Comparison of ENCODE assay signal across 8 cellular contexts in the genomic region with DNA sequence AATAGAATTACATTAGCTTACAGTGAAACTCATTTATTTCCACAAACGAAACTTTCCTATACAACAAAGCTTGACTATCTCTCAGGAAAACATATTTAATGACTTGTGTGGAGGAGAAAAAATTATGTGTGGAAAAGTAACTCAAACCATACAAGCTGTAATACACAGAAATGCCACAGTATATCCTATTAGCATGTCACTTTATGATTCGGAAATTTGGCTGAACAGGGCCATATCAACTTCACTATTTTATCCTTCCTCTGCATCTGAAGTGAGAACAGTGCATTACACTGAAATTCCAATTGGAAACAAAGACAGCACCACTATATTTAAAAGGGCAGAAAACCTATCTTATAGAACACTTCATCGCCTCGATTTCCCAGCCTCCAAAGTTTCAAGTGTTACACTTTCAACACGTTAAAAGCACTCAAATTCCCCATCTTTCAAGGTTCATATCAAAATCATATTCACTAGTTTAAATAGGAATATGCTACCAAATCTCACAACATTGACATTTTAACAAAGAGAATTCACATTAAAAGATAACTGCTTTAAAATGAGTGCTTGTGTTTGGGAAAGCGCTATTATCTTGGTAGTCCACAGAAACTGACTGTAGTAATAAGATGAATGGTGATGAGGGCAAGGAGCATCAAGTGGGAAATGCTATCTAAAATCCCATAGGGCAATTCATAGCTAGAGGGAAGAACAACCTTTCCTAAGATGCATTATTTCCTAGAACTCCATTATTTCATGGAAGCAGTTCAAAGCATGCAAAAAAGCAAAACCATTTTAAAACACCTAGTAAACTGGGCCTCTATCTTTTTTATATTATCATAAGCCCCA. TPM values are rescaled to one million over a fixed set of nuclear protein-coding genes. Genes with fewer than 3 reads are reported as not detected.
DNase-seq lines count a peak whose midpoint lies in the region; ATAC-seq and TF ChIP-seq lines count a peak whose summit lies in the region.

No MANE protein-coding gene starts in this region.

- in situ Hi-C loops in astrocyte of the spinal cord (cut with HindIII; ENCODE audit: low sequenced_read_pairs), result no loop called here

- intact Hi-C loops in vagina (cut with DNase I), result loop anchor here (5.0 to 10.0 kb wide), 2 partner anchors 84 to 556 kb away; no protein-coding TSS in a partner anchor

- TF ChIP-seq POLR2A in vagina (IDR thresholded peaks at IDR 0.05), result no peak

- H3K27me3 ChIP-seq in MG63 (no peaks in the 10 kb centered on the region), vagina (no peaks in the 10 kb centered on the region)

- peak overlapping the region; percentile 99 for H3K27ac Mint-ChIP-seq in memory B cell

- peaks cover 35% of the 10 kb centered on the region for H3K4me1 Mint-ChIP-seq in memory B cell

- H3K36me3 ChIP-seq in MG63 (no peaks in the 10 kb centered on the region), vagina (no peaks in the 10 kb centered on the region)

- H3K36me3 Mint-ChIP-seq in memory B cell, result no peaks in the 10 kb centered on the region

- H3K9me3 ChIP-seq in MG63 (no peaks in the 10 kb centered on the region), vagina (no peaks in the 10 kb centered on the region)

- H3K4me3 ChIP-seq in MG63, result peak overlapping the region; percentile 83
- H3K4me3 ChIP-seq in astrocyte of the spinal cord (ENCODE audit: low read depth, low read length), result peak overlapping the region; percentile 69
- H3K4me3 ChIP-seq in vagina, result peak overlapping the region; percentile 84 to 89

- peak; percentile 56 for DNase-seq in ELR (ENCODE audit: low read depth)
- no peak for DNase-seq in MG63
- no peak for DNase-seq in astrocyte of the spinal cord (ENCODE audit: low read depth, low spot score)
- DNase-seq in memory B cell (ENCODE audit: low spot score in 2 of 2), result no peak
- no peak for DNase-seq in vagina (ENCODE audit: extremely low spot score in 2 of 2)
- DNase-seq in NOMO-1 treated with DMSO at 0.1 percent for 48 hours (lab: John Stamatoyannopoulos, UW; ENCODE audit: unreplicated experiment), result no peak
- no peak for DNase-seq in amygdala (lab: John Stamatoyannopoulos, UW)

- no peaks in the 10 kb centered on the region for H3K9me3 Mint-ChIP-seq in memory B cell

- peak overlapping the region; percentile 99 for H3K27ac ChIP-seq in vagina

- no peaks in the 10 kb centered on the region for H3K27me3 Mint-ChIP-seq in memory B cell

- H3K4me3 Mint-ChIP-seq in memory B cell, result peak overlapping the region; percentile 94

- TF ChIP-seq CTCF in astrocyte of the spinal cord (IDR thresholded peaks at IDR 0.05; ENCODE audit: low read depth, low read length), result no peak
- no peak for TF ChIP-seq CTCF in vagina (IDR thresholded peaks at IDR 0.05)

- ATAC-seq in memory B cell (ENCODE audit: low read depth), result no peak
- ATAC-seq in GM18907 (IDR thresholded peaks at IDR 0.05; ENCODE audit: unreplicated experiment), result no peak

- peaks cover 44% of the 10 kb centered on the region for H3K4me1 ChIP-seq in vagina

RNA-seq across cellular contexts. Expression of gene REV3L, which starts 1.8 kb away (rescaled TPM):
- total RNA-seq in MG63 (2014; rRNA removed; shearing (Covaris generic); ENCODE audit: low replicate concordance), result 6.6 and 7.5 TPM in 2 replicates
- 33.9 TPM for total RNA-seq in vagina
